In the genomic region with DNA sequence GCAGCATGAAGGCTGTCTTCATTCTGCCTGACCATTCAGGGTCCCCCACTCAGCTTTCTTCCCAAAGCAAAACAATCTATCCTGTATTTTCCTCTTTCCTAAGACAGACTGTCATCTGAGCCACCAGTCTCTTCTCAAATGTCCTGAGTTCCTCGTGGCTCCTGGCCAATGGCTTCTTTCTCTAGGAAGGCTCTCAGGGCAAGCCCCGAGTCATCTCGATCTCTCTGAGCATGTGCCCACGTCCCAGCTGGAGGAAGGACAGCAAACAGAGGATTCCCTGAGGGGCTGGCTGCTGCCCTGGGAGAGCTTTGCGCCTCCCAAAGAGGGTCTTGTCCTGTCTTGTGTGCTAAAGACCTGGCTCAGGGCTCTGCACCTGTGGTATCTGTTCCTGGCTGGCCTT, we compare ENCODE assay signal across 9 cellular contexts. TPM values are rescaled to one million over a fixed set of nuclear protein-coding genes. Genes with fewer than 3 reads are reported as not detected.
DNase-seq lines count a peak whose midpoint lies in the region; ATAC-seq, FAIRE-seq and TF ChIP-seq lines count a peak whose summit lies in the region.
"Had no signal": no experiment of that assay in that cellular context is flagged by ENCODE, and none has a peak within 500 bp of the region (broad histone marks: within the 10 kb centered on the region; RNA-seq: fewer than 3 reads in every experiment).

No MANE protein-coding gene starts in this region.

- H3K4me1 ChIP-seq in HCT116 (ENCODE audit: control insufficient read depth in 1 of 2, insufficient read depth in 2 of 2, low read length in 2 of 2) (peaks cover 20 to 45% of the 10 kb centered on the region in 2 experiments), PC-9 (replicated peaks; ENCODE audit: insufficient read depth) (peaks cover 51% of the 10 kb centered on the region), small intestine (ENCODE audit: control insufficient read depth in 2 of 2, insufficient read depth in 1 of 2, low read depth in 1 of 2, low read length in 1 of 2) (peaks cover 14 to 21% of the 10 kb centered on the region in 2 donors)

- BruUV-seq in HCT116 (replicated peaks; lab: Mats Ljungman, UMichigan), result no TSS peak
- BruUV-seq in PC-9 (replicated peaks; lab: Mats Ljungman, UMichigan), result no TSS peak

- DNase-seq in HCT116 (ENCODE audit: low read depth, low spot score) (no peak), PC-9 (peak in 1 of 2 experiments; percentile 57), left ventricle myocardium superior (no peak), small intestine (peak; percentile 24), NCI-H526 treated with DMSO at 0.1 percent for 48 hours (lab: John Stamatoyannopoulos, UW) (no peak), HCEC 1CT (no peak), globus pallidus (ENCODE audit: low spot score) (no peak)
- DNase-seq: activated effector memory CD4-positive, alpha-beta T cell treated with anti-CD3 and anti-CD28 coated beads, Interleukin-2, amount 50 U/mL, for 16 hours had no signal

- RAD21 ChIA-PET in HCT116 (lab: Charles Lee; ENCODE audit: low non-redundant PET in 1 of 2, low total read pairs in 2 of 2, uncharacterized antibody in 2 of 2, unreplicated experiment in 2 of 2), result no interaction called here

- peak overlapping the region in 1 of 2 experiments; percentile 37; a peak in 1 of 4 replicates for H3K4me3 ChIP-seq in HCT116 (replicated peaks in 1 of 2; ENCODE audit: low read depth in 1 of 2, low read length in 2 of 2)
- no peak overlapping the region; the same call in 1 of the 2 replicates for H3K4me3 ChIP-seq in PC-9
- H3K4me3 ChIP-seq in small intestine (ENCODE audit: low read depth in 1 of 2, low read length in 2 of 2), result no peak overlapping the region

- intact Hi-C loops in HCT116 (cut with micrococcal nuclease) (no loop called here), PC-9 (cut with micrococcal nuclease; ENCODE audit: unreplicated experiment) (no loop called here), left ventricle myocardium superior (cut with micrococcal nuclease) (no loop called here)

- no peak for ATAC-seq in HCT116
- ATAC-seq in left ventricle myocardium superior, result peak; percentile 50

- POLR2A ChIA-PET in HCT116 (lab: Charles Lee), result interaction anchor here (1.8 kb wide), 1 partner anchor 40 kb away, joined by 4 read pairs; the partner anchor contains the start of gene TMEM218
- POLR2A ChIA-PET in PC-9 (lab: Charles Lee; ENCODE audit: unreplicated experiment), result no interaction called here

- 30 to 38% (median 33%) methylated on average over 5 of the region's 5 CpGs for WGBS in small intestine, 3 donors

- peaks cover 28% of the 10 kb centered on the region for H3F3A ChIP-seq in PC-9 (ENCODE audit: insufficient read depth, low read depth)

- H4K20me1 ChIP-seq in HCT116 (ENCODE audit: insufficient read depth) (no peaks in the 10 kb centered on the region), PC-9 (ENCODE audit: insufficient read depth) (no peaks in the 10 kb centered on the region)

- H2AFZ ChIP-seq in HCT116 (ENCODE audit: low read depth, low read length, poor library complexity, severe bottlenecking) (no peak overlapping the region), PC-9 (peak overlapping the region; percentile 53; the same call in 1 of the 2 replicates)

- H3K79me2 ChIP-seq in HCT116 (ENCODE audit: insufficient read depth, low read length) (no peaks in the 10 kb centered on the region), PC-9 (ENCODE audit: low read depth) (0 out of 2 replicates have a peak, but pooled peaks cover 5% of the 10 kb centered on the region)

- H3K36me3 ChIP-seq in HCT116 (ENCODE audit: control insufficient read depth in 1 of 2, insufficient read depth in 2 of 2, low read length in 2 of 2) (no peaks in the 10 kb centered on the region), PC-9 (ENCODE audit: low read depth) (no peaks in the 10 kb centered on the region), small intestine (ENCODE audit: control insufficient read depth in 2 of 2, insufficient read depth in 2 of 2, low read length in 2 of 2) (no peaks in the 10 kb centered on the region)

- H3K9ac ChIP-seq in HCT116 (ENCODE audit: low read length), result peak overlapping the region; percentile 37

- no peak for FAIRE-seq in small intestine (lab: Jason Lieb, UNC)
- FAIRE-seq: G401.6 had no signal

- CTCF ChIA-PET in HCT116 (lab: Charles Lee), result no interaction called here
- CTCF ChIA-PET in PC-9 (lab: Charles Lee), result no interaction called here

- H3K27me3 ChIP-seq in HCT116 (ENCODE audit: insufficient read depth, low read length) (no peaks in the 10 kb centered on the region), PC-9 (ENCODE audit: insufficient read depth, low read depth) (no peaks in the 10 kb centered on the region), small intestine (ENCODE audit: control insufficient read depth in 2 of 2, insufficient read depth in 2 of 2, low read length in 2 of 2) (no peaks in the 10 kb centered on the region)

- no peaks in the 10 kb centered on the region for H3K9me2 ChIP-seq in HCT116 (ENCODE audit: insufficient read depth)
- H3K9me2 ChIP-seq in PC-9 (ENCODE audit: insufficient read depth), result no peaks in the 10 kb centered on the region

- TF ChIP-seq CTCF in HCT116 (IDR thresholded peaks at IDR 0.05 in 2 of 3, conservative IDR thresholded peaks at IDR 0.05 in 1 of 3; ENCODE audit: borderline replicate concordance in 1 of 3, insufficient read depth in 1 of 3, low read depth in 2 of 3, low read length in 2 of 3), result no peak
- no peak for TF ChIP-seq CTCF in PC-9 (conservative IDR thresholded peaks at IDR 0.05)

- H3K4me2 ChIP-seq in HCT116 (ENCODE audit: low read length), result peak overlapping the region; percentile 72
- peak overlapping the region; percentile 70 for H3K4me2 ChIP-seq in PC-9

- H3K27ac ChIP-seq in HCT116 (ENCODE audit: low read depth, low read length), result peak overlapping the region; percentile 6; the same call in 1 of the 2 replicates
- H3K27ac ChIP-seq in PC-9, result peak overlapping the region; percentile 75
- peak overlapping the region; percentile 74 to 88 for H3K27ac ChIP-seq in small intestine (ENCODE audit: low read depth in 1 of 2, low read length in 1 of 2)

- TF ChIP-seq POLR2A in HCT116 (IDR thresholded peaks at IDR 0.05; ENCODE audit: borderline replicate concordance, extremely low read depth, insufficient read depth, insufficient read length), result no peak

- TF ChIP-seq RAD21 in HCT116 (IDR thresholded peaks at IDR 0.05; ENCODE audit: low read depth), result no peak

- H3K9me3 ChIP-seq in HCT116 (ENCODE audit: control insufficient read depth in 1 of 2, insufficient read depth in 1 of 2, low read depth in 1 of 2, low read length in 2 of 2) (no peaks in the 10 kb centered on the region), PC-9 (ENCODE audit: insufficient read depth, low read depth) (no peaks in the 10 kb centered on the region), small intestine (ENCODE audit: control insufficient read depth, low read depth) (no peaks in the 10 kb centered on the region)

TF ChIP-seq in HCT116, 20 proteins besides CTCF, POLR2A, EP300 and RAD21:
- TF ChIP-seq ZFX (IDR thresholded peaks at IDR 0.05), result no peak
- no peak for TF ChIP-seq POLR2AphosphoS5 (IDR thresholded peaks at IDR 0.05; ENCODE audit: low read depth, low read length)
- no peak for TF ChIP-seq SRF (IDR thresholded peaks at IDR 0.05; ENCODE audit: low read depth)
- no peak for TF ChIP-seq CEBPB (IDR thresholded peaks at IDR 0.05; ENCODE audit: low read depth)
- no peak for TF ChIP-seq SIN3A (IDR thresholded peaks at IDR 0.05; ENCODE audit: low read depth)
- no peak for TF ChIP-seq EZH2 (IDR thresholded peaks at IDR 0.05)
- TF ChIP-seq MAX (IDR thresholded peaks at IDR 0.05), result no peak
- TF ChIP-seq REST (IDR thresholded peaks at IDR 0.05; ENCODE audit: low read depth), result no peak
TF ChIP-seq in HCT116: peak in this region for 0.

RNA-seq across cellular contexts. Expression of gene SLC37A2, which starts 8.3 kb away (rescaled TPM):
- total RNA-seq in HCT116 (2021; ENCODE audit: unreplicated experiment) (5.1 TPM), PC-9 (2021) (14.6 and 24.0 TPM in 2 replicates), left ventricle myocardium superior (3.5 TPM)
- polyA plus RNA-seq in HCT116 (2012), result 3.8 and 4.2 TPM in 2 replicates
- polyA plus RNA-seq in small intestine, result 10 to 100 TPM in 1 of 3 donors, 1 to 10 TPM in 2; 1.1 to 12.2 (median 9.1) TPM

RNA-seq across cellular contexts. Expression of gene TMEM218, which starts 40.0 kb away (rescaled TPM):
- total RNA-seq in HCT116 (2021; ENCODE audit: unreplicated experiment) (17.9 TPM), PC-9 (2021) (16.4 and 20.5 TPM in 2 replicates), left ventricle myocardium superior (7.9 TPM)
- polyA plus RNA-seq in HCT116 (2012), result 13.3 and 16.6 TPM in 2 replicates
- 10 to 100 TPM in 2 of 3 donors, 1 to 10 TPM in 1; 9.6 to 28.6 (median 10.5) TPM for polyA plus RNA-seq in small intestine

Comparison
In these comparisons a context has a peak if more than half of its experiments do, and no peak if none do; other contexts are left out.
1. H3K27ac ChIP-seq: peak in every context shown above with its lines; median percentile 81 in small intestine; 75 in PC-9; 6 in HCT116.